17 cellular contexts compared by ENCODE assay signal in the genomic region with DNA sequence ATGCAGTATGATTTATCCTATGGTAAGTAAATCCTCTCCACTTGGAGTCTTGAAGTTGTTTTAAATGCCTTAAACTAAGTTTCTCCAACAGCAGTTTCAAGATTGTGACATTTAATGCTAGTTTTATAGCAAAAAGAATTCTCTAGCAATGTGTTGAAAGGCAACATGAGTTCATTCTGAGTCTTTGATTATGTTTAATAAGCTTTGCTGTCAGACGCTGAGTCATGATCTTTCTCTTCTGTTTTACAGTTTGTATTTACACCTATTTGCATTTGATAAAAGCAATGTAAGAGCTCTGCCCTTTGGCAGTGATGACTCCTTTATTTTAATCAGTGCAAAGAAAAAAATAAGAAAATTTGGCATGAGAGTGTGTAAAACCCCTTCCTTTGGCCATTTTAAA.
"Had no signal": no experiment of that assay in that cellular context is flagged by ENCODE, and none has a peak within 500 bp of the region (broad histone marks: within the 10 kb centered on the region; RNA-seq: fewer than 3 reads in every experiment).

No MANE protein-coding gene starts in this region.

- H3K27me3 ChIP-seq: brain microvascular endothelial cell, esophagus muscularis mucosa, hepatocyte, tibial artery had no signal

- H3K9me3 Mint-ChIP-seq: activated CD4-positive, alpha-beta memory T cell treated with anti-CD3 and anti-CD28 coated beads for 36 hours; activated T-helper 2 cell treated with anti-CD3 and anti-CD28 coated beads, Interferon-gamma antibody, Interleukin-2, Interleukin-4, amounts not matched to agents 10 μg/mL and 5 μg/mL and 100 μg/mL, durations not matched to agents 14 hours and 24 hours and 36 hours; nephron; WTC11 had no signal

- H3K27ac Mint-ChIP-seq: activated CD4-positive, alpha-beta memory T cell treated with anti-CD3 and anti-CD28 coated beads for 36 hours; activated CD8-positive, alpha-beta memory T cell treated with anti-CD3 and anti-CD28 coated beads, Interleukin-2, amount 10 ng/mL, durations not matched to agents 7 days and 5 days; activated T-helper 2 cell treated with anti-CD3 and anti-CD28 coated beads, Interferon-gamma antibody, Interleukin-2, Interleukin-4, amounts not matched to agents 10 μg/mL and 5 μg/mL and 100 μg/mL, durations not matched to agents 14 hours and 24 hours and 36 hours; nephron had no signal

- H3K4me1 ChIP-seq: esophagus muscularis mucosa, tibial artery had no signal

- H3K9me3 ChIP-seq: esophagus muscularis mucosa, tibial artery had no signal

- H3K4me3 Mint-ChIP-seq: activated CD4-positive, alpha-beta memory T cell treated with anti-CD3 and anti-CD28 coated beads for 36 hours; activated CD8-positive, alpha-beta memory T cell treated with anti-CD3 and anti-CD28 coated beads, Interleukin-2, amount 10 ng/mL, durations not matched to agents 7 days and 5 days; nephron; WTC11 had no signal

- H3K79me2 ChIP-seq: hepatocyte had no signal

- FAIRE-seq: islet of Langerhans had no signal

- H3K27me3 Mint-ChIP-seq: activated CD8-positive, alpha-beta memory T cell treated with anti-CD3 and anti-CD28 coated beads, Interleukin-2, amount 10 ng/mL, durations not matched to agents 7 days and 5 days had no signal

- H3K4me1 Mint-ChIP-seq: activated CD8-positive, alpha-beta memory T cell treated with anti-CD3 and anti-CD28 coated beads, Interleukin-2, amount 10 ng/mL, durations not matched to agents 7 days and 5 days had no signal

- H3K27ac ChIP-seq: brain microvascular endothelial cell, esophagus muscularis mucosa, hepatocyte, tibial artery had no signal

- H3K4me2 ChIP-seq: hepatocyte had no signal

- H3K36me3 Mint-ChIP-seq: activated CD4-positive, alpha-beta memory T cell treated with anti-CD3 and anti-CD28 coated beads for 36 hours; activated CD8-positive, alpha-beta memory T cell treated with anti-CD3 and anti-CD28 coated beads, Interleukin-2, amount 10 ng/mL, durations not matched to agents 7 days and 5 days; WTC11 had no signal

- DNase-seq: activated CD4-positive, alpha-beta memory T cell treated with anti-CD3 and anti-CD28 coated beads for 36 hours; activated CD4-positive, alpha-beta T cell treated with anti-CD3 and anti-CD28 coated beads for 4 hours; activated CD8-positive, alpha-beta memory T cell treated with anti-CD3 and anti-CD28 coated beads, Interleukin-2, amount 10 ng/mL, durations not matched to agents 7 days and 5 days; activated naive CD4-positive, alpha-beta T cell treated with Interleukin-2 at 50 U/mL for 16 hours; brain microvascular endothelial cell; cortex of kidney; retina; stimulated activated naive CD8-positive, alpha-beta T cell treated with anti-CD3 and anti-CD28 coated beads, Interleukin-15, Interleukin-2, amounts not matched to agents 100 U/mL and 50 U/mL, for 24 hours; substantia nigra; tibial artery had no signal

- H3K36me3 ChIP-seq: brain microvascular endothelial cell, esophagus muscularis mucosa, tibial artery had no signal

- H3K4me3 ChIP-seq: esophagus muscularis mucosa, hepatocyte, lung, tibial artery had no signal

- ATAC-seq: activated CD8-positive, alpha-beta memory T cell treated with anti-CD3 and anti-CD28 coated beads, Interleukin-2, amount 10 ng/mL, durations not matched to agents 7 days and 5 days; stimulated activated naive CD8-positive, alpha-beta T cell treated with anti-CD3 and anti-CD28 coated beads, Interleukin-15, Interleukin-2, amounts not matched to agents 100 U/mL and 50 U/mL, for 24 hours; WTC11 had no signal

- H2AFZ ChIP-seq: hepatocyte had no signal
